2 cellular contexts compared by ENCODE assay signal in the genomic region with DNA sequence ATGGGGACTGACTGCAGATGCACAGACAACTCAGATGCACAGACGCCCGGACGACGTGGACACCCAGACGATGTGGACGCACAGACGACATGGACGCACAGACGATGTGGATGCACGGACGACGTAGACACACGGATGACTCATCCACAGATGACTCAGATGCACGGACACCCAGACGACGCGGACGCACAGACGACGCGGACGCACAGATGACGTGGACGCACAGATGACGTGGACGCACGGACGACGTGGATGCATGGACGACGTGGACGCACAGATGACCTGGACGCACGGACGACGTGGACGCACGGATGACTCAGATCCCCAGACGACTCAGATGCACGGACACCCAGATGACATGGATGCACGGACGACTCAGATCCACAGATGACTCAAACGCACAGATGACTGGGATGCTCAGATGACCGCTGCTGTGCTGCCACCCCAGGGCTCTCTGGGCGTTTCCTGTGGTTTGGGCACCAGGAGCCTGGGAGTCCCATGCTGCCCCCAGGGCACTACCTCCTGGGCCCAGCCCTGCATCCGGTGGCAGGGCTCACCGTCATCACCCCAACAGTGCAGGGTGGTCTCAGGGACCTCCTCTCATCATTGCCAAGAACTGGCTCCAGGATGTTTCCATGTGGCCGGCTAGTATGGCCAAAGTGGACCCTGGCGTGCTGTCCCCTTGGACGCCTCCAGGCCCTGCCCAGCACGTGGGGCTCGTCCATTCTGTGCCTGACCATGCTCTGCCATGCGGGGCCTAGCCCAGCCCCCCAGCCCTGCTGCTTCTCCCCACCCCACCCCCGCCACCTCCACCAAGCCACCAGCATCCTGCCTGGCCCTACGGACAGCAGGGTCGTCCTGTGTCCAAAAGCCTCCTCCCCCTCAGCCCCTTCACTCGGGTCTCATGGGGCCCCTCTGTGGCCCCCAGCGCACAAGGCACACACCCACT.
TF ChIP-seq lines count a peak whose summit lies in the region.

No MANE protein-coding gene starts in this region.

TF ChIP-seq in IMR-90, 13 proteins besides CTCF, POLR2A, EP300 and RAD21:
- TF ChIP-seq FOS (IDR thresholded peaks at IDR 0.05; ENCODE audit: low read depth, low read length) (peak; percentile 68; the same call in 1 of the 2 replicates), CEBPB (IDR thresholded peaks at IDR 0.05; ENCODE audit: low read depth, low read length) (no peak), SMC3 (IDR thresholded peaks at IDR 0.05; ENCODE audit: low read depth, low read length) (no peak), RCOR1 (IDR thresholded peaks at IDR 0.05; ENCODE audit: insufficient replicate concordance, low read length) (no peak), MAFK (IDR thresholded peaks at IDR 0.05; ENCODE audit: low read depth, low read length) (no peak)
- TF ChIP-seq, protein P1, sequence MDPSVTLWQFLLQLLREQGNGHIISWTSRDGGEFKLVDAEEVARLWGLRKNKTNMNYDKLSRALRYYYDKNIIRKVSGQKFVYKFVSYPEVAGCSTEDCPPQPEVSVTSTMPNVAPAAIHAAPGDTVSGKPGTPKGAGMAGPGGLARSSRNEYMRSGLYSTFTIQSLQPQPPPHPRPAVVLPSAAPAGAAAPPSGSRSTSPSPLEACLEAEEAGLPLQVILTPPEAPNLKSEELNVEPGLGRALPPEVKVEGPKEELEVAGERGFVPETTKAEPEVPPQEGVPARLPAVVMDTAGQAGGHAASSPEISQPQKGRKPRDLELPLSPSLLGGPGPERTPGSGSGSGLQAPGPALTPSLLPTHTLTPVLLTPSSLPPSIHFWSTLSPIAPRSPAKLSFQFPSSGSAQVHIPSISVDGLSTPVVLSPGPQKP (IDR thresholded peaks at IDR 0.05; ENCODE audit: borderline replicate concordance, low read depth, low read length): no peak

TF ChIP-seq in H1, 55 proteins besides CTCF, POLR2A, EP300 and RAD21:
- TF ChIP-seq RFX5 (IDR thresholded peaks at IDR 0.05; ENCODE audit: borderline replicate concordance, low read depth, low read length) (no peak), CTBP2 (IDR thresholded peaks at IDR 0.05; ENCODE audit: borderline replicate concordance, insufficient read depth, insufficient read length, low read length) (no peak), RNF2 (IDR thresholded peaks at IDR 0.05; ENCODE audit: borderline replicate concordance, low read depth, low read length, missing control alignments, poor library complexity, severe bottlenecking) (no peak), GABPA (IDR thresholded peaks at IDR 0.05; ENCODE audit: borderline replicate concordance, insufficient read depth, low read length) (no peak), HDAC6 (IDR thresholded peaks at IDR 0.05; ENCODE audit: low read depth, low read length) (no peak), TBP (IDR thresholded peaks at IDR 0.05; ENCODE audit: low read depth, low read length) (no peak), CREB1 (IDR thresholded peaks at IDR 0.05) (no peak), BCL11A (IDR thresholded peaks at IDR 0.05; ENCODE audit: low read depth in 2 of 2, low read length in 2 of 2) (no peak), SP1 (IDR thresholded peaks at IDR 0.05; ENCODE audit: low read depth, low read length) (no peak), KDM5A (IDR thresholded peaks at IDR 0.05; ENCODE audit: low read length) (no peak), CHD2 (IDR thresholded peaks at IDR 0.05; ENCODE audit: low read length) (no peak), CEBPB (IDR thresholded peaks at IDR 0.05; ENCODE audit: low read depth, low read length) (no peak)
